ENCODE assay signal across 23 cellular contexts in the genomic region with DNA sequence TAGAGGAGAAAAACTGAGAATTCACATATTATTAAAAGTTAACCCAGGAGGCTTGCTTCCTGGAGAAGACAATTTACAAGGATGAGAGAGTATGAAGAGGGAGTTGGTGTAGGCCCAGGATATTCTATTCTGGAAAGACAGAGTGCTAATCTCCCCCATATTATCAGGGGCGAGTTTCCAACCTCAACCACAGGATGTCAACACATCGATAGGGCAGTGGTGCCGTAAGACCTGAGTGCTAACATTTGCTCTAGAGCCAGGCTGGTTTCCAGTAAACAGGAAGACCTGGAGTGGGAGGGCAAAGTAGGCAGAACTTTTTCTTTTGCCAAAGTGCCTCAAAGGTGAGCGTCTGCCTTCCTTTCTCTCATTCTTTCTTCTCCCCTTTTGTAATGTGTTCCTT. TPM values are rescaled to one million over a fixed set of nuclear protein-coding genes. Genes with fewer than 3 reads are reported as not detected.
"Had no signal": no experiment of that assay in that cellular context is flagged by ENCODE, and none has a peak within 500 bp of the region (broad histone marks: within the 10 kb centered on the region; RNA-seq: fewer than 3 reads in every experiment).

No MANE protein-coding gene starts in this region.

- H3K27ac Mint-ChIP-seq: activated naive CD8-positive, alpha-beta T cell treated with anti-CD3 and anti-CD28 coated beads, Interleukin-2, amount 10 ng/mL, durations not matched to agents 7 days and 5 days; natural killer cell treated with Interleukin-12 subunit alpha and Interleukin-12 subunit beta and Interleukin-15 and Interleukin-18, amount 100 ng/mL, for 72 hours; stimulated activated effector memory CD8-positive, alpha-beta T cell treated with anti-CD3 and anti-CD28 coated beads, Interleukin-12 subunit alpha, Interleukin-12 subunit beta, amount 100 ng/mL, for 72 hours; T-cell had no signal

- H3K9me3 Mint-ChIP-seq: activated naive CD8-positive, alpha-beta T cell treated with anti-CD3 and anti-CD28 coated beads, Interleukin-2, amount 10 ng/mL, durations not matched to agents 7 days and 5 days; natural killer cell treated with Interleukin-12 subunit alpha and Interleukin-12 subunit beta and Interleukin-15 and Interleukin-18, amount 100 ng/mL, for 72 hours; stimulated activated effector memory CD8-positive, alpha-beta T cell treated with anti-CD3 and anti-CD28 coated beads, Interleukin-12 subunit alpha, Interleukin-12 subunit beta, amount 100 ng/mL, for 72 hours; T-cell had no signal

- H3K4me1 Mint-ChIP-seq: stimulated activated effector memory CD8-positive, alpha-beta T cell treated with anti-CD3 and anti-CD28 coated beads, Interleukin-12 subunit alpha, Interleukin-12 subunit beta, amount 100 ng/mL, for 72 hours had no signal

- H3K36me3 ChIP-seq: brain microvascular endothelial cell, heart left ventricle, neutrophil, sigmoid colon, upper lobe of right lung had no signal

- DNase-seq: activated CD8-positive, alpha-beta memory T cell treated with anti-CD3 and anti-CD28 coated beads for 24 hours; activated CD8-positive, alpha-beta memory T cell treated with anti-CD3 and anti-CD28 coated beads, Interleukin-2, amount 50 U/mL, for 48 hours; activated naive CD4-positive, alpha-beta T cell; activated naive CD8-positive, alpha-beta T cell treated with anti-CD3 and anti-CD28 coated beads, Interleukin-2, amount 10 ng/mL, durations not matched to agents 7 days and 5 days; anterior cingulate cortex; brain microvascular endothelial cell; heart left ventricle; kidney; sigmoid colon; stimulated activated CD4-positive, alpha-beta T cell treated with anti-CD3 and anti-CD28 coated beads, Interleukin-4, amount 100 ng/mL, for 24 hours; T-cell; upper lobe of right lung had no signal

- H3K27me3 Mint-ChIP-seq: activated naive CD8-positive, alpha-beta T cell treated with anti-CD3 and anti-CD28 coated beads, Interleukin-2, amount 10 ng/mL, durations not matched to agents 7 days and 5 days; T-cell had no signal

- H3K9ac ChIP-seq: parathyroid adenoma had no signal

- H3K4me3 ChIP-seq: coronary artery, heart left ventricle, sigmoid colon, upper lobe of right lung had no signal

- H3K27ac ChIP-seq: brain microvascular endothelial cell, coronary artery, heart left ventricle, neutrophil, parathyroid adenoma, sigmoid colon, upper lobe of right lung had no signal

- ATAC-seq: activated CD4-positive, CD25-positive, alpha-beta regulatory T cell treated with anti-CD3 and anti-CD28 coated beads, Interleukin-2, amount 50 U/mL, for 24 hours; natural killer cell treated with Interleukin-12 subunit alpha and Interleukin-12 subunit beta and Interleukin-15 and Interleukin-18, amount 100 ng/mL, for 72 hours; stimulated activated effector memory CD8-positive, alpha-beta T cell treated with anti-CD3 and anti-CD28 coated beads, Interleukin-12 subunit alpha, Interleukin-12 subunit beta, amount 100 ng/mL, for 72 hours; T-cell; upper lobe of right lung had no signal

- H3K36me3 Mint-ChIP-seq: activated naive CD8-positive, alpha-beta T cell treated with anti-CD3 and anti-CD28 coated beads, Interleukin-2, amount 10 ng/mL, durations not matched to agents 7 days and 5 days; natural killer cell treated with Interleukin-12 subunit alpha and Interleukin-12 subunit beta and Interleukin-15 and Interleukin-18, amount 100 ng/mL, for 72 hours; stimulated activated effector memory CD8-positive, alpha-beta T cell treated with anti-CD3 and anti-CD28 coated beads, Interleukin-12 subunit alpha, Interleukin-12 subunit beta, amount 100 ng/mL, for 72 hours had no signal

- H3K79me2 ChIP-seq: parathyroid adenoma had no signal

- H3K27me3 ChIP-seq: brain microvascular endothelial cell, neutrophil, sigmoid colon, upper lobe of right lung had no signal

- H3K4me3 Mint-ChIP-seq: activated naive CD8-positive, alpha-beta T cell treated with anti-CD3 and anti-CD28 coated beads, Interleukin-2, amount 10 ng/mL, durations not matched to agents 7 days and 5 days; natural killer cell treated with Interleukin-12 subunit alpha and Interleukin-12 subunit beta and Interleukin-15 and Interleukin-18, amount 100 ng/mL, for 72 hours; stimulated activated effector memory CD8-positive, alpha-beta T cell treated with anti-CD3 and anti-CD28 coated beads, Interleukin-12 subunit alpha, Interleukin-12 subunit beta, amount 100 ng/mL, for 72 hours; T-cell had no signal

- H3K9me3 ChIP-seq: heart left ventricle, neutrophil, sigmoid colon, upper lobe of right lung had no signal

- H3K4me1 ChIP-seq: parathyroid adenoma, sigmoid colon, upper lobe of right lung had no signal

RNA-seq across cellular contexts. Expression of gene AWAT1, which starts 2.8 kb away (rescaled TPM):
- total RNA-seq: activated naive CD8-positive, alpha-beta T cell treated with anti-CD3 and anti-CD28 coated beads, Interleukin-2, amount 10 ng/mL, durations not matched to agents 7 days and 5 days; epithelial cell of proximal tubule; fibroblast of lung; frontal cortex; heart left ventricle; kidney; mesenteric fat pad; natural killer cell treated with Interleukin-12 subunit alpha and Interleukin-12 subunit beta and Interleukin-15 and Interleukin-18, amount 100 ng/mL, for 72 hours; sigmoid colon; T-cell; upper lobe of right lung had no signal
- polyA plus RNA-seq: fibroblast of lung, heart left ventricle, sigmoid colon had no signal

RNA-seq across cellular contexts. Expression of gene P2RY4, which starts 28.3 kb away (rescaled TPM):
- total RNA-seq: epithelial cell of proximal tubule, frontal cortex had no signal

RNA-seq across cellular contexts. Expression of gene ARR3, which starts 36.5 kb away (rescaled TPM):
- total RNA-seq: activated naive CD8-positive, alpha-beta T cell treated with anti-CD3 and anti-CD28 coated beads, Interleukin-2, amount 10 ng/mL, durations not matched to agents 7 days and 5 days; epithelial cell of proximal tubule; fibroblast of lung; frontal cortex; heart left ventricle; kidney; mesenteric fat pad; natural killer cell treated with Interleukin-12 subunit alpha and Interleukin-12 subunit beta and Interleukin-15 and Interleukin-18, amount 100 ng/mL, for 72 hours; sigmoid colon; T-cell; upper lobe of right lung had no signal
- polyA plus RNA-seq: fibroblast of lung, heart left ventricle had no signal

RNA-seq across cellular contexts. Expression of gene RAB41, which starts 50.3 kb away (rescaled TPM):
- total RNA-seq: activated naive CD8-positive, alpha-beta T cell treated with anti-CD3 and anti-CD28 coated beads, Interleukin-2, amount 10 ng/mL, durations not matched to agents 7 days and 5 days; epithelial cell of proximal tubule; fibroblast of lung; frontal cortex; heart left ventricle; kidney; lower leg skin; mesenteric fat pad; natural killer cell treated with Interleukin-12 subunit alpha and Interleukin-12 subunit beta and Interleukin-15 and Interleukin-18, amount 100 ng/mL, for 72 hours; sigmoid colon; T-cell; upper lobe of right lung had no signal
- polyA plus RNA-seq: fibroblast of lung, heart left ventricle had no signal

RNA-seq across cellular contexts. Expression of gene DGAT2L6, which starts 54.4 kb away (rescaled TPM):
- total RNA-seq: activated naive CD8-positive, alpha-beta T cell treated with anti-CD3 and anti-CD28 coated beads, Interleukin-2, amount 10 ng/mL, durations not matched to agents 7 days and 5 days; epithelial cell of proximal tubule; fibroblast of lung; frontal cortex; heart left ventricle; kidney; mesenteric fat pad; natural killer cell treated with Interleukin-12 subunit alpha and Interleukin-12 subunit beta and Interleukin-15 and Interleukin-18, amount 100 ng/mL, for 72 hours; sigmoid colon; T-cell; upper lobe of right lung had no signal
- polyA plus RNA-seq: fibroblast of lung, heart left ventricle, sigmoid colon had no signal
